9 cellular contexts compared by ENCODE assay signal in the genomic region with DNA sequence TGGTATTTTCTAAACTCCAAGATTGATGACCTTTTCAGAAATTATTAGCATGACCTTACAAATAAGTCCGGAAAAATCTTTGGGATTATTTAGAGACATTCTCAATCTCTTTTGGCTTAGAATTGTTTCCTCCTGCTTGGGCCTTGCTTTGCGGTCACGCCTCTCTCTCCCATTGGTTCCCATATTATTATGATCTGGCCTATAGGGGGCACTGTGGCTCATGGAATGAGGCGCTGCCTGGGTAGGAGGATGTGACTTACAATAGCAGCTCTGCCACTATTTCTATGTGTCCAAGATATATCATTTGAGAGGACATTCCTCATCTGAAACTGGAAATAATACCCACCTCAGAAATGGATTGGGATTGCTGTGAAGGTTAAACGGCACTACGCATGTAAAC.
A peak's percentile ranks its signal among the peaks of the same experiment; 100 is the strongest.
DNase-seq lines count a peak whose midpoint lies in the region; ATAC-seq and TF ChIP-seq lines count a peak whose summit lies in the region.
"Had no signal": no experiment of that assay in that cellular context is flagged by ENCODE, and none has a peak within 500 bp of the region (broad histone marks: within the 10 kb centered on the region; RNA-seq: fewer than 3 reads in every experiment).

No MANE protein-coding gene starts in this region.

- BruUV-seq in Panc1 (replicated peaks; lab: Mats Ljungman, UMichigan) = no TSS peak

- peak; percentile 58 for DNase-seq in activated CD4-positive, alpha-beta T cell treated with anti-CD3 and anti-CD28 coated beads, Interleukin-2, amount 10 ng/mL, durations not matched to agents 24 days and 14 days
- no peak for DNase-seq in activated CD4-positive, alpha-beta T cell treated with anti-CD3 and anti-CD28 coated beads for 4 hours
- DNase-seq in Panc1 (ENCODE audit: low read depth, low spot score) (no peak), head of caudate nucleus (peak in 22 of 42 donors; percentile 4 to 70 (median 40))
- DNase-seq in NK-92 treated with Interleukin-12 subunit alpha and Interleukin-12 subunit beta, amount 100 ng/mL, for 24 hours (lab: John Stamatoyannopoulos, UW) = no peak
- no peak for DNase-seq in effector memory CD8-positive, alpha-beta T cell

- H3K9me3 ChIP-seq in Panc1 (ENCODE audit: control insufficient read depth, insufficient read depth, low read depth, low read length) = no peaks in the 10 kb centered on the region

- no peak overlapping the region for H3K27ac ChIP-seq in Panc1 (ENCODE audit: low read length)

- CTCF ChIA-PET in Panc1 (lab: Charles Lee) = interaction anchor here (1.1 kb wide), 1 partner anchor 538 kb away, joined by 4 read pairs; no protein-coding TSS in a partner anchor

- H3K27me3 ChIP-seq in Panc1 (ENCODE audit: control insufficient read depth, insufficient read depth, low read length) = peaks cover 2% of the 10 kb centered on the region; the same call in 1 of the 2 replicates

- intact Hi-C loops in activated CD4-positive, alpha-beta T cell treated with anti-CD3 and anti-CD28 coated beads, Interleukin-2, amount 10 ng/mL, durations not matched to agents 24 days and 14 days (cut with micrococcal nuclease) = no loop called here
- intact Hi-C loops in Panc1 (cut with micrococcal nuclease; ENCODE audit: unreplicated experiment) = loop anchor here (5.0 kb wide), 1 partner anchor 741 kb away; no protein-coding TSS in a partner anchor
- intact Hi-C loops in head of caudate nucleus (cut with DNase I) = loop anchor here (5.0 to 10.0 kb wide), 3 partner anchors 318 to 738 kb away; no protein-coding TSS in a partner anchor

- peaks cover 2% of the 10 kb centered on the region; the same call in 1 of the 2 replicates for H3K4me1 ChIP-seq in Panc1 (ENCODE audit: control insufficient read depth, insufficient read depth, low read length)

- H3K4me3 ChIP-seq in Panc1 (ENCODE audit: low read depth in 2 of 2, low read length in 2 of 2) = no peak overlapping the region

- no peaks in the 10 kb centered on the region for H3K27me3 Mint-ChIP-seq in activated CD4-positive, alpha-beta T cell treated with anti-CD3 and anti-CD28 coated beads, Interleukin-2, amount 10 ng/mL, durations not matched to agents 24 days and 14 days
- no peaks in the 10 kb centered on the region for H3K27me3 Mint-ChIP-seq in effector memory CD8-positive, alpha-beta T cell

- ATAC-seq in HG03432 (IDR thresholded peaks at IDR 0.05; ENCODE audit: unreplicated experiment) (peak; percentile 45), Panc1 (no peak; the same call in 1 of the 2 replicates), HG03175 (IDR thresholded peaks at IDR 0.05; ENCODE audit: unreplicated experiment) (no peak)
- no peak for ATAC-seq in effector memory CD8-positive, alpha-beta T cell (replicated peaks)
- ATAC-seq: activated naive CD4-positive, alpha-beta T cell treated with anti-CD3 and anti-CD28 coated beads, Interleukin-2, amount 50 U/mL, for 72 hours had no signal

- no peak overlapping the region for H3K27ac Mint-ChIP-seq in activated CD4-positive, alpha-beta T cell treated with anti-CD3 and anti-CD28 coated beads, Interleukin-2, amount 10 ng/mL, durations not matched to agents 24 days and 14 days
- H3K27ac Mint-ChIP-seq in effector memory CD8-positive, alpha-beta T cell = no peak overlapping the region
- H3K27ac Mint-ChIP-seq: activated naive CD4-positive, alpha-beta T cell treated with anti-CD3 and anti-CD28 coated beads, Interleukin-2, amount 50 U/mL, for 72 hours had no signal

- no peak overlapping the region for H3K4me3 Mint-ChIP-seq in activated CD4-positive, alpha-beta T cell treated with anti-CD3 and anti-CD28 coated beads, Interleukin-2, amount 10 ng/mL, durations not matched to agents 24 days and 14 days
- no peak overlapping the region for H3K4me3 Mint-ChIP-seq in effector memory CD8-positive, alpha-beta T cell

- POLR2A ChIA-PET in Panc1 (lab: Charles Lee) = no interaction called here

- no peaks in the 10 kb centered on the region for H3K9me3 Mint-ChIP-seq in activated CD4-positive, alpha-beta T cell treated with anti-CD3 and anti-CD28 coated beads, Interleukin-2, amount 10 ng/mL, durations not matched to agents 24 days and 14 days
- H3K9me3 Mint-ChIP-seq in effector memory CD8-positive, alpha-beta T cell = no peaks in the 10 kb centered on the region
- H3K9me3 Mint-ChIP-seq: activated naive CD4-positive, alpha-beta T cell treated with anti-CD3 and anti-CD28 coated beads, Interleukin-2, amount 50 U/mL, for 72 hours had no signal

- no peaks in the 10 kb centered on the region for H3K36me3 ChIP-seq in Panc1 (ENCODE audit: control insufficient read depth, insufficient read depth, low read length)

- TF ChIP-seq CTCF in Panc1 (IDR thresholded peaks at IDR 0.05) = peak; percentile 73

- in situ Hi-C loops in Panc1 (cut with HindIII; ENCODE audit: low pct_unique_long_range_greater_than_20kb, low sequenced_read_pairs) = no loop called here

- H3K4me1 Mint-ChIP-seq in activated CD4-positive, alpha-beta T cell treated with anti-CD3 and anti-CD28 coated beads, Interleukin-2, amount 10 ng/mL, durations not matched to agents 24 days and 14 days = no peaks in the 10 kb centered on the region
- H3K4me1 Mint-ChIP-seq in effector memory CD8-positive, alpha-beta T cell (ENCODE audit: low read depth in 2 of 2) = no peaks in the 10 kb centered on the region

- H3K36me3 Mint-ChIP-seq in activated CD4-positive, alpha-beta T cell treated with anti-CD3 and anti-CD28 coated beads, Interleukin-2, amount 10 ng/mL, durations not matched to agents 24 days and 14 days (ENCODE audit: low read depth) = no peaks in the 10 kb centered on the region
- H3K36me3 Mint-ChIP-seq in effector memory CD8-positive, alpha-beta T cell (ENCODE audit: insufficient read depth) = no peaks in the 10 kb centered on the region
- H3K36me3 Mint-ChIP-seq: activated naive CD4-positive, alpha-beta T cell treated with anti-CD3 and anti-CD28 coated beads, Interleukin-2, amount 50 U/mL, for 72 hours had no signal

Comparison
In these comparisons a context has a peak if more than half of its experiments do, and no peak if none do; other contexts are left out.
1. DNase-seq: peak in activated CD4-positive, alpha-beta T cell treated with anti-CD3 and anti-CD28 coated beads, Interleukin-2, amount 10 ng/mL, durations not matched to agents 24 days and 14 days (single experiment) and head of caudate nucleus (22 of 42); none in activated CD4-positive, alpha-beta T cell treated with anti-CD3 and anti-CD28 coated beads for 4 hours (0 of 2), Panc1 (single experiment), NK-92 treated with Interleukin-12 subunit alpha and Interleukin-12 subunit beta, amount 100 ng/mL, for 24 hours (single experiment) and effector memory CD8-positive, alpha-beta T cell (0 of 3).